In the genomic region with DNA sequence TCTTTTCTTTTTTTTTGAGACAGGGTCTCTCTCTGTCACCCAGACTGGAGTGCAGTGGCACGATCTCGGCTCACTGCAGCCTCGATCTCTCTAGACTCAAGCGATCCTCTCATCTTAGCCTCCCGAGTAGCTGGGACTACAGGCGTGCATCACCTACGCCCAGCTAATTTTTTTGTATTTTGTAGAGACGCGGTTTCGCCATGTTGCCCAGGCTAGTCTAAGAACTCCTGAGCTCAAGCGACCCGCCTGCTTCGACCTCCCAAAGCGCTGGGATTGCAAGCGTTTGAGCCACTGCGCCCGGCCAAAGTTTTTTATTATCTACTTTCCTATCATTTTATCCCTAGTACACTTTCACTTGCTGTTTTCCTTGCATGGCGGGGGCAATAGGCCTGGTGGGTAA, we compare ENCODE assay signal across 1 cellular context.
TF ChIP-seq lines count a peak whose summit lies in the region.

No MANE protein-coding gene starts in this region.

TF ChIP-seq in endothelial cell of umbilical vein, 7 proteins besides CTCF, POLR2A, EP300 and RAD21:
- no peak for TF ChIP-seq POLR2AphosphoS5 (IDR thresholded peaks at IDR 0.05; ENCODE audit: insufficient read depth, low read depth, low read length)
- TF ChIP-seq JUN (IDR thresholded peaks at IDR 0.05; ENCODE audit: borderline replicate concordance, insufficient read depth, insufficient read length, low read depth) = no peak
- TF ChIP-seq, protein P1, sequence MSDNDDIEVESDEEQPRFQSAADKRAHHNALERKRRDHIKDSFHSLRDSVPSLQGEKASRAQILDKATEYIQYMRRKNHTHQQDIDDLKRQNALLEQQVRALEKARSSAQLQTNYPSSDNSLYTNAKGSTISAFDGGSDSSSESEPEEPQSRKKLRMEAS (IDR thresholded peaks at IDR 0.05; ENCODE audit: insufficient read depth, insufficient read length) = no peak
